Comparison of ENCODE assay signal across 13 cellular contexts in the genomic region with DNA sequence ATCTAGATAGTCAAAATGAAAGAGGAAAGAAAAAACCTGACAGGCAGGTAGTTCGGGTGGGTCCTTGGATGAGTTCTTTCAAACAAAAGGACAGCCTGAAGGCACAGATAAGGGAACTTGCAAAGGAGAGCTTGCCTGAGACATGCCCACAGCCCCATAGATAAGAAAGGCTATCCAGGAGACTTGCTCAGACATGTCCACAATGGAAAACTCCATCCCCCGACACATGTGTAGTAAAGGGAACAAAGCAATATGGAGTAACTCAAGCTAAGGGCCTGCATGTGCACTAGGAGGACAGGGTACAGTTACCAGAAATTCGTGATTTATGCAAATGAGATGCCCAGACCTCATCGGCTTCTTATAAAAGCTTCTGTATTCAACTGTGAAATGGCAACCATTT.
DNase-seq lines count a peak whose midpoint lies in the region; ATAC-seq and TF ChIP-seq lines count a peak whose summit lies in the region.
"Had no signal": no experiment of that assay in that cellular context is flagged by ENCODE, and none has a peak within 500 bp of the region (broad histone marks: within the 10 kb centered on the region; RNA-seq: fewer than 3 reads in every experiment).

No MANE protein-coding gene starts in this region.

- no peak overlapping the region for H3K4me3 Mint-ChIP-seq in endodermal cell
- H3K4me3 Mint-ChIP-seq in activated CD8-positive, alpha-beta T cell treated with anti-CD3 and anti-CD28 coated beads for 36 hours: no peak overlapping the region

- H3K36me3 Mint-ChIP-seq in endodermal cell (ENCODE audit: low read depth): no peaks in the 10 kb centered on the region
- no peaks in the 10 kb centered on the region for H3K36me3 Mint-ChIP-seq in activated CD8-positive, alpha-beta T cell treated with anti-CD3 and anti-CD28 coated beads for 36 hours (ENCODE audit: low read depth)

- POLR2A ChIA-PET in activated CD8-positive, alpha-beta T cell treated with anti-CD3 and anti-CD28 coated beads for 36 hours (lab: Charles Lee): no interaction called here

- no peaks in the 10 kb centered on the region for H3K9me3 Mint-ChIP-seq in endodermal cell
- H3K9me3 Mint-ChIP-seq in activated CD8-positive, alpha-beta T cell treated with anti-CD3 and anti-CD28 coated beads for 36 hours: no peaks in the 10 kb centered on the region

- peak overlapping the region; percentile 18 for H3K9ac ChIP-seq in endodermal cell (ENCODE audit: extremely low read depth, low read length, poor library complexity, severe bottlenecking)

- peak overlapping the region; percentile 76 for H3K27ac Mint-ChIP-seq in endodermal cell
- H3K27ac Mint-ChIP-seq in activated CD8-positive, alpha-beta T cell treated with anti-CD3 and anti-CD28 coated beads for 36 hours: no peak overlapping the region

- H3K36me3 ChIP-seq in endodermal cell (ENCODE audit: control insufficient read depth, insufficient read depth, low read length): no peaks in the 10 kb centered on the region
- H3K36me3 ChIP-seq in neuron (ENCODE audit: insufficient read depth, low read length): no peaks in the 10 kb centered on the region
- H3K36me3 ChIP-seq: HAP-1 had no signal

- H3K4me1 ChIP-seq in endodermal cell (ENCODE audit: control insufficient read depth, insufficient read depth, low read length): peaks cover 3% of the 10 kb centered on the region
- peaks cover 1% of the 10 kb centered on the region for H3K4me1 ChIP-seq in neuron (ENCODE audit: insufficient read depth, low read length)
- H3K4me1 ChIP-seq: HAP-1 had no signal

- no peak overlapping the region for H3K4me3 ChIP-seq in endodermal cell (ENCODE audit: low read length)
- H3K4me3 ChIP-seq in neuron (ENCODE audit: low read length): no peak overlapping the region
- H3K4me3 ChIP-seq: HAP-1 had no signal

- peak overlapping the region; percentile 11 for H3K27ac ChIP-seq in endodermal cell (ENCODE audit: low read depth, low read length)

- ATAC-seq in activated CD8-positive, alpha-beta T cell treated with anti-CD3 and anti-CD28 coated beads for 36 hours: no peak
- ATAC-seq: Right ventricle myocardium inferior had no signal

- TF ChIP-seq CTCF in endodermal cell (conservative IDR thresholded peaks at IDR 0.05): no peak
- TF ChIP-seq CTCF in activated CD8-positive, alpha-beta T cell treated with anti-CD3 and anti-CD28 coated beads for 36 hours (IDR thresholded peaks at IDR 0.05): no peak

- peak overlapping the region; percentile 43 for H2AFZ ChIP-seq in neuron (ENCODE audit: low read depth, low read length)

- H3K27me3 ChIP-seq in endodermal cell (ENCODE audit: control insufficient read depth, insufficient read depth, low read length, poor library complexity, severe bottlenecking) (no peaks in the 10 kb centered on the region), neuron (ENCODE audit: insufficient read depth, low read length) (no peaks in the 10 kb centered on the region)

- 72 to 89% methylated on average over 2 to 4 of the region's 4 CpGs for WGBS in endodermal cell (ENCODE audit: insufficient coverage in 1 of 2, insufficient read length in 1 of 2), 2 experiments

- CTCF ChIA-PET in activated CD8-positive, alpha-beta T cell treated with anti-CD3 and anti-CD28 coated beads for 36 hours (lab: Charles Lee): no interaction called here

- peaks cover 19% of the 10 kb centered on the region for H3K4me1 Mint-ChIP-seq in endodermal cell
- no peaks in the 10 kb centered on the region for H3K4me1 Mint-ChIP-seq in activated CD8-positive, alpha-beta T cell treated with anti-CD3 and anti-CD28 coated beads for 36 hours (ENCODE audit: low read depth)

- no peaks in the 10 kb centered on the region for H3K27me3 Mint-ChIP-seq in endodermal cell (ENCODE audit: insufficient read depth)
- H3K27me3 Mint-ChIP-seq in activated CD8-positive, alpha-beta T cell treated with anti-CD3 and anti-CD28 coated beads for 36 hours: no peaks in the 10 kb centered on the region

- intact Hi-C loops in activated CD8-positive, alpha-beta T cell treated with anti-CD3 and anti-CD28 coated beads for 36 hours (cut with micrococcal nuclease): no loop called here

- no peaks in the 10 kb centered on the region for H3K9me3 ChIP-seq in endodermal cell (ENCODE audit: control insufficient read depth, low read length)
- H3K9me3 ChIP-seq in neuron (ENCODE audit: low read length): no peaks in the 10 kb centered on the region
- H3K9me3 ChIP-seq: HAP-1 had no signal

- peak; percentile 25 for DNase-seq in NCI-H2171 treated with DMSO at 0.1 percent for 48 hours (lab: John Stamatoyannopoulos, UW)
- no peak for DNase-seq in NCI-H2171 (lab: John Stamatoyannopoulos, UW)
- DNase-seq in NCI-H69 (lab: John Stamatoyannopoulos, UW): peak; percentile 61
- DNase-seq in endodermal cell: peak; percentile 65
- no peak for DNase-seq in activated effector memory CD4-positive, alpha-beta T cell treated with anti-CD3 and anti-CD28 coated beads, Interleukin-2, amount 50 U/mL, for 16 hours
- no peak for DNase-seq in activated CD8-positive, alpha-beta T cell treated with anti-CD3 and anti-CD28 coated beads for 36 hours
- no peak for DNase-seq in NCI-H82 treated with DMSO at 0.1 percent for 48 hours (lab: John Stamatoyannopoulos, UW; ENCODE audit: unreplicated experiment)
- DNase-seq: activated CD4-positive, CD25-positive, alpha-beta regulatory T cell treated with anti-CD3 and anti-CD28 coated beads, Interleukin-2, amount 50 U/mL, for 72 hours; cortex of kidney; small intestine had no signal

Comparison
In these comparisons a context has a peak if more than half of its experiments do, and no peak if none do; other contexts are left out.
1. DNase-seq: peak in NCI-H2171 treated with DMSO at 0.1 percent for 48 hours (single experiment), NCI-H69 (single experiment) and endodermal cell (single experiment); none in NCI-H2171 (single experiment), activated effector memory CD4-positive, alpha-beta T cell treated with anti-CD3 and anti-CD28 coated beads, Interleukin-2, amount 50 U/mL, for 16 hours (single experiment), activated CD8-positive, alpha-beta T cell treated with anti-CD3 and anti-CD28 coated beads for 36 hours (single experiment) and NCI-H82 treated with DMSO at 0.1 percent for 48 hours (single experiment).